In the genomic region with DNA sequence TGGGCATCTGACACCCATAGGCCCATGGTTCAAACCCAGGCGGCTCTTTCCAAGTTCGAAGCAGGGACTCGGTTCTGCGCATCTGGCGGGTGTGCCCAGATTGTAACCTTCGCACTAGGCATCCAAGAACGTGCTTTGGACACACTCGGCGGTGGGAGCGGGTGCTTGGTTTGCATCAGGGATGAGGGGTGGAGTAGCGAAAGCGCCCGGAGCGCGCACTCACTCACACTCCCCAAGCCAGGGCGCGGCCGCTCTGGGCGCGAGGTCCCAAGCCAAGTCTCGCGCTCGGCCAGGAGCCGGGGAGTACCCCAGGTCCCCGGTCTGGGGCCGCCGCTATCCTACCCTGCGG, we compare ENCODE assay signal across 1 cellular context.
TF ChIP-seq lines count a peak whose summit lies in the region.

No MANE protein-coding gene starts in this region.

TF ChIP-seq in IMR-90, 13 proteins besides CTCF, POLR2A, EP300 and RAD21 (continued from another document):
- no peak for TF ChIP-seq ELK1 (IDR thresholded peaks at IDR 0.05; ENCODE audit: borderline replicate concordance, low read depth, low read length)
- no peak for TF ChIP-seq CHD1 (IDR thresholded peaks at IDR 0.05; ENCODE audit: low read depth, low read length)
- no peak for TF ChIP-seq BHLHE40 (IDR thresholded peaks at IDR 0.05; ENCODE audit: low read depth, low read length)
- TF ChIP-seq SMC3 (IDR thresholded peaks at IDR 0.05; ENCODE audit: low read depth, low read length): no peak
